In the genomic region with DNA sequence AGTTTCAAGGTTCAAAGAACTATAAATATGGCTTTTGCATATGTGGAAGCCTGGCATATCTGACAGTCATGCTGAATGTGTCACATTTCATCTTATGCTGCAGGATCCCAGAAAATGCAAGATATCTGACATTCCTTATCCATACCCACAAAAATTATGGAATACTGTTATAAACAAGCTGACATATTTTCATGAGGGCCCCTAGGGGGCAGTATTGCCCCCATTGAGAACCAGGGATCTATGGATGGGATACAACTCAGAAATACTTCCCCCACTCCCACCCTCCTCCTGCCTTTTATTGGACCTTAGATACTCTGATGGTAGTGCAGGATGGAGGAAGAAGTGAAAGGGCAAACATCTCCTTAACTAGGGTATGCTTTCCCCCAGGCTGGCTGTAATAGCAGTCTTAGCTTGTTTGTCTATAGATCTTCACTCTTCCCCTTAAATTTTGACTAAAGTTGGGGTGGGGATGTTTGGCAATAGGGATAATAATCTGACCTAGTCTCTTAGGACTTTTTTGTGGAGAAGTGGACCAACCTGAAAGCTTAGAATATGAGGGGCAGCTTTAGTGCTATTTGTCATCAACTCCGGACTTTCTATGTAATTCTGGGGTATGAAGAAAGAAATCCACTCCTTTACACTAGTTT, we compare ENCODE assay signal across 9 cellular contexts. TPM values are rescaled to one million over a fixed set of nuclear protein-coding genes. Genes with fewer than 3 reads are reported as not detected.
DNase-seq lines count a peak whose midpoint lies in the region; ATAC-seq, FAIRE-seq and TF ChIP-seq lines count a peak whose summit lies in the region.
"Had no signal": no experiment of that assay in that cellular context is flagged by ENCODE, and none has a peak within 500 bp of the region (broad histone marks: within the 10 kb centered on the region; RNA-seq: fewer than 3 reads in every experiment).

No MANE protein-coding gene starts in this region.

- H3K4me1 ChIP-seq in DOHH2 (ENCODE audit: control insufficient read depth, low read length), result no peaks in the 10 kb centered on the region
- H3K4me1 ChIP-seq in right atrium auricular region, result no peaks in the 10 kb centered on the region
- no peaks in the 10 kb centered on the region for H3K4me1 ChIP-seq in transverse colon
- H3K4me1 ChIP-seq: SJSA1 had no signal

- peak; percentile 19 for DNase-seq in HPDE6-E6E7 (ENCODE audit: extremely low spot score)
- DNase-seq in right atrium auricular region (ENCODE audit: low spot score), result no peak
- no peak for DNase-seq in transverse colon
- no peak for DNase-seq in GDM1 (lab: John Stamatoyannopoulos, UW)
- no peak for DNase-seq in 8988T

- no peak overlapping the region for H3K4me2 ChIP-seq in DOHH2 (ENCODE audit: low read length)

- H3K27ac ChIP-seq in DOHH2 (ENCODE audit: low read depth, low read length) (no peak overlapping the region), right atrium auricular region (no peak overlapping the region), transverse colon (no peak overlapping the region)
- H3K27ac ChIP-seq: SJSA1 had no signal

- H3F3A ChIP-seq in DOHH2 (ENCODE audit: control insufficient read depth, insufficient read depth), result no peaks in the 10 kb centered on the region

- H3K9me2 ChIP-seq in DOHH2 (replicated peaks; ENCODE audit: control insufficient read depth, low read length), result no peaks in the 10 kb centered on the region

- TF ChIP-seq POLR2A in transverse colon (IDR thresholded peaks at IDR 0.05), result no peak

- peak; percentile 23 for FAIRE-seq in TTC549 (lab: Jason Lieb, UNC)

- in situ Hi-C loops in transverse colon (cut with MboI; ENCODE audit: low pct_ligation_motif_present in 1 of 4, low pct_unique_long_range_greater_than_20kb in 1 of 4, low sequenced_read_pairs in 3 of 4), result loop anchor here in 1 of 4 donors (10.0 kb wide), 1 partner anchor 182 kb away; no protein-coding TSS in a partner anchor

- TF ChIP-seq EP300 in transverse colon (IDR thresholded peaks at IDR 0.05; ENCODE audit: low read depth), result no peak

- WGBS in transverse colon (ENCODE audit: low coverage in 1 of 2), 2 donors, result 100% methylated on average over 1 of the region's 1 CpG

- no peaks in the 10 kb centered on the region for H3K9me3 ChIP-seq in DOHH2 (ENCODE audit: control insufficient read depth, insufficient read depth, low read length)
- H3K9me3 ChIP-seq in right atrium auricular region, result no peaks in the 10 kb centered on the region
- H3K9me3 ChIP-seq in transverse colon, result no peaks in the 10 kb centered on the region
- H3K9me3 ChIP-seq: SJSA1 had no signal

- peaks cover 10% of the 10 kb centered on the region; the same call in 1 of the 2 replicates for H3K27me3 ChIP-seq in DOHH2 (ENCODE audit: control insufficient read depth, low read length)
- no peaks in the 10 kb centered on the region for H3K27me3 ChIP-seq in right atrium auricular region
- no peaks in the 10 kb centered on the region for H3K27me3 ChIP-seq in transverse colon
- H3K27me3 ChIP-seq: SJSA1 had no signal

- H3K4me3 ChIP-seq in DOHH2 (ENCODE audit: low read length) (no peak overlapping the region), right atrium auricular region (no peak overlapping the region), transverse colon (no peak overlapping the region)
- H3K4me3 ChIP-seq: SJSA1 had no signal

- no peaks in the 10 kb centered on the region for H3K79me2 ChIP-seq in DOHH2 (ENCODE audit: control insufficient read depth, low read length)

- intact Hi-C loops in transverse colon (cut with DNase I; ENCODE audit: low total_unique reads), result loop anchor here (10.0 kb wide), 1 partner anchor 102 kb away; a partner anchor contains a TSS

- H4K20me1 ChIP-seq in DOHH2 (ENCODE audit: control insufficient read depth, insufficient read depth, low read depth, low read length), result no peaks in the 10 kb centered on the region

- H3K36me3 ChIP-seq in DOHH2 (ENCODE audit: control insufficient read depth, low read length) (no peaks in the 10 kb centered on the region), right atrium auricular region (no peaks in the 10 kb centered on the region), transverse colon (no peaks in the 10 kb centered on the region)
- H3K36me3 ChIP-seq: SJSA1 had no signal

- ATAC-seq in GM18517 (IDR thresholded peaks at IDR 0.05; ENCODE audit: unreplicated experiment), result no peak

- TF ChIP-seq CTCF in DOHH2 (IDR thresholded peaks at IDR 0.05; ENCODE audit: low read depth, low read length, poor library complexity, severe bottlenecking) (peak; percentile 99), right atrium auricular region (IDR thresholded peaks at IDR 0.05) (peak; percentile 68 to 89), transverse colon (IDR thresholded peaks at IDR 0.05) (peak; percentile 47 to 74 (median 64))

RNA-seq across cellular contexts. Expression of a gene that starts 3.5 kb away (rescaled TPM):
- total RNA-seq in right atrium auricular region (not detected), transverse colon (not detected)
- total RNA-seq: SJSA1 had no signal

RNA-seq across cellular contexts. Expression of a gene that starts 12.3 kb away (rescaled TPM):
- total RNA-seq in right atrium auricular region (1 to 10 TPM; 1.1 to 5.9 TPM), transverse colon (under 1 TPM in 3 of 4 donors, not detected in 1; 0.40 to 0.79 (median 0.68) TPM)

RNA-seq across cellular contexts. Expression of a gene that starts 18.6 kb away (rescaled TPM):
- 10 to 100 TPM; 18.2 to 21.8 TPM for total RNA-seq in right atrium auricular region
- total RNA-seq in transverse colon, result 1 to 10 TPM; 3.0 to 6.2 (median 4.7) TPM
